In the genomic region with DNA sequence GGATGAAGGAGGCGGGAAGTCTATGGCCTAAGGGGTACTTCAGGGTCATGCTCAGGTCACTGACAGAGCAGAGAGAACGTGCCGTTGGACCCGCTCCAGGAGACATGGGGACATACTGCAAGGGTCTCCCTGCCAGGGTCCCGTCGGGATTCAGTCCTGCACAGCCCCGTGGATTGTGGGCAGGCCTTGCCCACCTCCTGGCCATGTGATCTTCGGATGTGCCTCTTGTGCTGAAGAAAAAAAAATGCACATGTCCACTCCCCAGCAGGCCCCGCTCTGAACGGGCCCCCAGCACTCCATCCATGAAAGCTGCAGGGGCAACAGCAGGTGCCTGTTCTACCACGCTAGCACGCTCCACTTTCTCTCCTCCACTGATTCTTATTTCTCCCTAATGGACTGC, we compare ENCODE assay signal across 35 cellular contexts. TPM values are rescaled to one million over a fixed set of nuclear protein-coding genes. Genes with fewer than 3 reads are reported as not detected.
"Had no signal": no experiment of that assay in that cellular context is flagged by ENCODE, and none has a peak within 500 bp of the region (broad histone marks: within the 10 kb centered on the region; RNA-seq: fewer than 3 reads in every experiment).

No MANE protein-coding gene starts in this region.

- H3K36me3 Mint-ChIP-seq: activated CD4-positive, alpha-beta memory T cell treated with anti-CD3 and anti-CD28 coated beads for 36 hours; activated CD8-positive, alpha-beta memory T cell treated with anti-CD3 and anti-CD28 coated beads, Interleukin-2, amount 10 ng/mL, durations not matched to agents 7 days and 5 days; activated naive CD4-positive, alpha-beta T cell treated with anti-CD3 and anti-CD28 coated beads, Interleukin-2, amount 10 ng/mL, durations not matched to agents 7 days and 5 days; activated naive CD4-positive, alpha-beta T cell treated with anti-CD3 and anti-CD28 coated beads, Interleukin-2, amount 50 U/mL, for 24 hours; activated naive CD8-positive, alpha-beta T cell; activated naive CD8-positive, alpha-beta T cell treated with anti-CD3 and anti-CD28 coated beads, Interleukin-2, amount 10 ng/mL, durations not matched to agents 7 days and 5 days had no signal

- H3K4me1 ChIP-seq: body of pancreas, breast epithelium had no signal

- H3K4me3 ChIP-seq: body of pancreas, breast epithelium had no signal

- DNase-seq: activated B cell treated with CpG ODN at 0.5 μM for 24 hours; activated CD4-positive, alpha-beta memory T cell treated with anti-CD3 and anti-CD28 coated beads for 36 hours; activated CD4-positive, alpha-beta T cell treated with anti-CD3 and anti-CD28 coated beads for 4 hours; activated CD4-positive, alpha-beta T cell treated with anti-CD3 and anti-CD28 coated beads, Interleukin-2, amount 10 ng/mL, durations not matched to agents 24 days and 14 days; activated CD4-positive, alpha-beta T cell treated with anti-CD3 and anti-CD28 coated beads, Interleukin-2, amount 50 U/mL, for 1 hour; activated CD4-positive, alpha-beta T cell treated with anti-CD3 and anti-CD28 coated beads, Interleukin-2, amount 50 U/mL, for 4 hours; activated CD4-positive, CD25-positive, alpha-beta regulatory T cell treated with anti-CD3 and anti-CD28 coated beads, Interleukin-2, amount 50 U/mL, for 72 hours; activated CD8-positive, alpha-beta memory T cell treated with anti-CD3 and anti-CD28 coated beads for 24 hours; activated CD8-positive, alpha-beta memory T cell treated with anti-CD3 and anti-CD28 coated beads, Interleukin-2, amount 10 ng/mL, durations not matched to agents 7 days and 5 days; activated CD8-positive, alpha-beta memory T cell treated with anti-CD3 and anti-CD28 coated beads, Interleukin-2, amount 50 U/mL, for 48 hours; activated CD8-positive, alpha-beta T cell treated with anti-CD3 and anti-CD28 coated beads, Interleukin-2, amount 10 ng/mL, durations not matched to agents 7 days and 5 days; activated effector memory CD4-positive, alpha-beta T cell treated with Interleukin-2 at 50 U/mL for 16 hours; activated gamma-delta T cell; activated naive CD4-positive, alpha-beta T cell treated with anti-CD3 and anti-CD28 coated beads, Interleukin-2, amount 10 ng/mL, durations not matched to agents 7 days and 5 days; activated naive CD4-positive, alpha-beta T cell treated with Interleukin-2 at 50 U/mL for 16 hours; activated naive CD8-positive, alpha-beta T cell treated with anti-CD3 and anti-CD28 coated beads, Interleukin-2, amount 10 ng/mL, durations not matched to agents 7 days and 5 days; activated naive CD8-positive, alpha-beta T cell treated with anti-CD3 and anti-CD28 coated beads, Interleukin-2, amount 50 U/mL, for 24 hours; activated T-cell treated with anti-CD3 and anti-CD28 coated beads, Interleukin-2, amount 50 U/mL, for 24 hours; activated T-cell treated with anti-CD3 and anti-CD28 coated beads, Interleukin-2, amount 50 U/mL, for 48 hours; amygdala; anterior cingulate cortex; body of pancreas; brain microvascular endothelial cell; central memory CD4-positive, alpha-beta T cell; SW 1271; T-helper 1 cell; T-helper 2 cell; T-helper 9 cell had no signal

- H3K9me3 ChIP-seq: body of pancreas, breast epithelium had no signal

- H3K27ac Mint-ChIP-seq: activated B cell treated with CpG ODN at 0.5 μM for 24 hours; activated CD4-positive, alpha-beta memory T cell treated with anti-CD3 and anti-CD28 coated beads for 36 hours; activated CD4-positive, alpha-beta T cell treated with anti-CD3 and anti-CD28 coated beads, Interleukin-2, amount 10 ng/mL, durations not matched to agents 24 days and 14 days; activated CD8-positive, alpha-beta memory T cell treated with anti-CD3 and anti-CD28 coated beads, Interleukin-2, amount 10 ng/mL, durations not matched to agents 7 days and 5 days; activated CD8-positive, alpha-beta T cell treated with anti-CD3 and anti-CD28 coated beads, Interleukin-2, amount 10 ng/mL, durations not matched to agents 7 days and 5 days; activated naive CD4-positive, alpha-beta T cell treated with anti-CD3 and anti-CD28 coated beads, Interleukin-2, amount 10 ng/mL, durations not matched to agents 7 days and 5 days; activated naive CD4-positive, alpha-beta T cell treated with anti-CD3 and anti-CD28 coated beads, Interleukin-2, amount 50 U/mL, for 24 hours; activated naive CD8-positive, alpha-beta T cell; activated naive CD8-positive, alpha-beta T cell treated with anti-CD3 and anti-CD28 coated beads, Interleukin-2, amount 10 ng/mL, durations not matched to agents 7 days and 5 days; activated naive CD8-positive, alpha-beta T cell treated with anti-CD3 and anti-CD28 coated beads, Interleukin-2, amount 50 U/mL, for 24 hours; activated T-cell treated with anti-CD3 and anti-CD28 coated beads, Interleukin-2, amount 50 U/mL, for 24 hours; activated T-helper 2 cell treated with anti-CD3 and anti-CD28 coated beads, Interferon-gamma antibody, Interleukin-2, Interleukin-4, amounts not matched to agents 10 μg/mL and 5 μg/mL and 100 μg/mL, durations not matched to agents 14 hours and 24 hours and 36 hours; T-helper 1 cell treated with Interleukin-12 subunit alpha and Interleukin-12 subunit beta and Interleukin-4 antibody, amounts not matched to agents 30 μg/mL and 1 μg/mL, for 36 hours; T-helper 2 cell treated with Interferon-gamma antibody and Interleukin-4, amounts not matched to agents 5 μg/mL and 100 μg/mL, for 36 hours had no signal

- H3K4me1 Mint-ChIP-seq: activated B cell treated with CpG ODN at 0.5 μM for 24 hours; activated CD4-positive, alpha-beta T cell treated with anti-CD3 and anti-CD28 coated beads, Interleukin-2, amount 10 ng/mL, durations not matched to agents 24 days and 14 days; activated CD8-positive, alpha-beta memory T cell treated with anti-CD3 and anti-CD28 coated beads, Interleukin-2, amount 10 ng/mL, durations not matched to agents 7 days and 5 days; activated naive CD4-positive, alpha-beta T cell treated with anti-CD3 and anti-CD28 coated beads, Interleukin-2, amount 10 ng/mL, durations not matched to agents 7 days and 5 days; activated naive CD4-positive, alpha-beta T cell treated with anti-CD3 and anti-CD28 coated beads, Interleukin-2, amount 50 U/mL, for 24 hours; activated naive CD8-positive, alpha-beta T cell treated with anti-CD3 and anti-CD28 coated beads, Interleukin-2, amount 10 ng/mL, durations not matched to agents 7 days and 5 days; activated naive CD8-positive, alpha-beta T cell treated with anti-CD3 and anti-CD28 coated beads, Interleukin-2, amount 50 U/mL, for 24 hours had no signal

- H3K27me3 Mint-ChIP-seq: activated CD4-positive, alpha-beta T cell treated with anti-CD3 and anti-CD28 coated beads, Interleukin-2, amount 10 ng/mL, durations not matched to agents 24 days and 14 days had no signal

- H3K4me3 Mint-ChIP-seq: activated B cell treated with CpG ODN at 0.5 μM for 24 hours; activated CD4-positive, alpha-beta memory T cell treated with anti-CD3 and anti-CD28 coated beads for 36 hours; activated CD4-positive, alpha-beta T cell treated with anti-CD3 and anti-CD28 coated beads, Interleukin-2, amount 10 ng/mL, durations not matched to agents 24 days and 14 days; activated CD8-positive, alpha-beta memory T cell treated with anti-CD3 and anti-CD28 coated beads, Interleukin-2, amount 10 ng/mL, durations not matched to agents 7 days and 5 days; activated CD8-positive, alpha-beta T cell treated with anti-CD3 and anti-CD28 coated beads, Interleukin-2, amount 10 ng/mL, durations not matched to agents 7 days and 5 days; activated naive CD4-positive, alpha-beta T cell treated with anti-CD3 and anti-CD28 coated beads, Interleukin-2, amount 10 ng/mL, durations not matched to agents 7 days and 5 days; activated naive CD4-positive, alpha-beta T cell treated with anti-CD3 and anti-CD28 coated beads, Interleukin-2, amount 50 U/mL, for 24 hours; activated naive CD8-positive, alpha-beta T cell; activated naive CD8-positive, alpha-beta T cell treated with anti-CD3 and anti-CD28 coated beads, Interleukin-2, amount 10 ng/mL, durations not matched to agents 7 days and 5 days; activated naive CD8-positive, alpha-beta T cell treated with anti-CD3 and anti-CD28 coated beads, Interleukin-2, amount 50 U/mL, for 24 hours; activated T-cell treated with anti-CD3 and anti-CD28 coated beads, Interleukin-2, amount 50 U/mL, for 24 hours; T-helper 1 cell treated with Interleukin-12 subunit alpha and Interleukin-12 subunit beta and Interleukin-4 antibody, amounts not matched to agents 30 μg/mL and 1 μg/mL, for 36 hours; T-helper 2 cell treated with Interferon-gamma antibody and Interleukin-4, amounts not matched to agents 5 μg/mL and 100 μg/mL, for 36 hours had no signal

- H3K36me3 ChIP-seq: brain microvascular endothelial cell, breast epithelium had no signal

- H3K9me3 Mint-ChIP-seq: activated B cell treated with CpG ODN at 0.5 μM for 24 hours; activated CD4-positive, alpha-beta memory T cell treated with anti-CD3 and anti-CD28 coated beads for 36 hours; activated CD4-positive, alpha-beta T cell treated with anti-CD3 and anti-CD28 coated beads, Interleukin-2, amount 10 ng/mL, durations not matched to agents 24 days and 14 days; activated naive CD4-positive, alpha-beta T cell treated with anti-CD3 and anti-CD28 coated beads, Interleukin-2, amount 10 ng/mL, durations not matched to agents 7 days and 5 days; activated naive CD4-positive, alpha-beta T cell treated with anti-CD3 and anti-CD28 coated beads, Interleukin-2, amount 50 U/mL, for 24 hours; activated naive CD8-positive, alpha-beta T cell treated with anti-CD3 and anti-CD28 coated beads, Interleukin-2, amount 10 ng/mL, durations not matched to agents 7 days and 5 days; activated naive CD8-positive, alpha-beta T cell treated with anti-CD3 and anti-CD28 coated beads, Interleukin-2, amount 50 U/mL, for 24 hours; activated T-cell treated with anti-CD3 and anti-CD28 coated beads, Interleukin-2, amount 50 U/mL, for 24 hours; activated T-helper 2 cell treated with anti-CD3 and anti-CD28 coated beads, Interferon-gamma antibody, Interleukin-2, Interleukin-4, amounts not matched to agents 10 μg/mL and 5 μg/mL and 100 μg/mL, durations not matched to agents 14 hours and 24 hours and 36 hours; T-helper 1 cell treated with Interleukin-12 subunit alpha and Interleukin-12 subunit beta and Interleukin-4 antibody, amounts not matched to agents 30 μg/mL and 1 μg/mL, for 36 hours; T-helper 2 cell treated with Interferon-gamma antibody and Interleukin-4, amounts not matched to agents 5 μg/mL and 100 μg/mL, for 36 hours had no signal

- H3K27ac ChIP-seq: body of pancreas, brain microvascular endothelial cell, breast epithelium, VCaP had no signal

- ATAC-seq: activated CD8-positive, alpha-beta memory T cell treated with anti-CD3 and anti-CD28 coated beads, Interleukin-2, amount 10 ng/mL, durations not matched to agents 7 days and 5 days; activated CD8-positive, alpha-beta T cell treated with anti-CD3 and anti-CD28 coated beads, Interleukin-2, amount 10 ng/mL, durations not matched to agents 7 days and 5 days; activated naive CD8-positive, alpha-beta T cell treated with anti-CD3 and anti-CD28 coated beads, Interleukin-2, amount 50 U/mL, for 24 hours; body of pancreas had no signal

- H3K27me3 ChIP-seq: brain microvascular endothelial cell, breast epithelium had no signal

RNA-seq across cellular contexts. Expression of gene ST8SIA2, which starts 22.9 kb away (rescaled TPM):
- total RNA-seq: activated B cell treated with CpG ODN at 0.5 μM for 24 hours; activated CD4-positive, alpha-beta memory T cell treated with anti-CD3 and anti-CD28 coated beads for 36 hours; activated CD4-positive, alpha-beta T cell treated with anti-CD3 and anti-CD28 coated beads, Interleukin-2, amount 10 ng/mL, durations not matched to agents 24 days and 14 days; activated CD8-positive, alpha-beta memory T cell treated with anti-CD3 and anti-CD28 coated beads, Interleukin-2, amount 10 ng/mL, durations not matched to agents 7 days and 5 days; activated CD8-positive, alpha-beta T cell treated with anti-CD3 and anti-CD28 coated beads, Interleukin-2, amount 10 ng/mL, durations not matched to agents 7 days and 5 days; activated naive CD8-positive, alpha-beta T cell treated with anti-CD3 and anti-CD28 coated beads, Interleukin-2, amount 10 ng/mL, durations not matched to agents 7 days and 5 days; activated T-helper 2 cell treated with anti-CD3 and anti-CD28 coated beads, Interferon-gamma antibody, Interleukin-2, Interleukin-4, amounts not matched to agents 10 μg/mL and 5 μg/mL and 100 μg/mL, durations not matched to agents 14 hours and 24 hours and 36 hours; body of pancreas had no signal
